ENCODE assay signal across 9 cellular contexts in genomic region chr3:100105536-100105935, GRCh38. TPM values are rescaled to one million over a fixed set of nuclear protein-coding genes. Genes with fewer than 3 reads are reported as not detected.
DNase-seq lines count a peak whose midpoint lies in the region; ATAC-seq and TF ChIP-seq lines count a peak whose summit lies in the region.
"Had no signal": no experiment of that assay in that cellular context is flagged by ENCODE, and none has a peak within 500 bp of the region (broad histone marks: within the 10 kb centered on the region; RNA-seq: fewer than 3 reads in every experiment).

No MANE protein-coding gene starts in this region.

- H3K36me3 ChIP-seq in Karpas-422 (ENCODE audit: insufficient read depth, low read length) (no peaks in the 10 kb centered on the region), esophagus muscularis mucosa (no peaks in the 10 kb centered on the region), spleen (no peaks in the 10 kb centered on the region)

- peak overlapping the region; percentile 36 for H3K9ac ChIP-seq in Karpas-422 (ENCODE audit: low read length)

- H3K4me2 ChIP-seq in Karpas-422 (ENCODE audit: low read depth, low read length, poor library complexity, severe bottlenecking): peak overlapping the region; percentile 56

- no peak for TF ChIP-seq EP300 in esophagus muscularis mucosa (IDR thresholded peaks at IDR 0.05)

- no peaks in the 10 kb centered on the region for H3K27me3 ChIP-seq in Karpas-422 (ENCODE audit: low read length)
- H3K27me3 ChIP-seq in esophagus muscularis mucosa: no peaks in the 10 kb centered on the region
- no peaks in the 10 kb centered on the region for H3K27me3 ChIP-seq in spleen (replicated peaks in 1 of 7)

- no peaks in the 10 kb centered on the region for H3K9me2 ChIP-seq in Karpas-422 (replicated peaks; ENCODE audit: insufficient read depth, low read length)

- H2AFZ ChIP-seq in Karpas-422 (ENCODE audit: low read length): no peak overlapping the region

- no peaks in the 10 kb centered on the region for H3K9me3 ChIP-seq in Karpas-422 (ENCODE audit: low read length)
- no peaks in the 10 kb centered on the region for H3K9me3 ChIP-seq in esophagus muscularis mucosa
- H3K9me3 ChIP-seq in spleen: no peaks in the 10 kb centered on the region

- no peak overlapping the region for H3K27ac Mint-ChIP-seq in glutamatergic neuron (ENCODE audit: unreplicated experiment)

- no peaks in the 10 kb centered on the region for H4K20me1 ChIP-seq in Karpas-422 (ENCODE audit: insufficient read depth, low read depth, low read length)

- H3K79me2 ChIP-seq in Karpas-422 (ENCODE audit: low read length): no peaks in the 10 kb centered on the region

- H3K4me3 ChIP-seq in GM12864 (ENCODE audit: low read depth, low read length) (no peak overlapping the region), Karpas-422 (ENCODE audit: low read length) (peak overlapping the region; percentile 6; the same call in 1 of the 2 replicates), esophagus muscularis mucosa (no peak overlapping the region), spleen (no peak overlapping the region)

- ATAC-seq in GM21515 (IDR thresholded peaks at IDR 0.05; ENCODE audit: unreplicated experiment): peak; percentile 40

- 84% methylated on average over 1 of the region's 1 CpG for WGBS in esophagus muscularis mucosa
- 78 to 98% (median 93%) methylated on average over 1 of the region's 1 CpG for WGBS in spleen, 5 donors

- intact Hi-C loops in esophagus muscularis mucosa (cut with DNase I) (no loop called here), spleen (cut with DNase I; ENCODE audit: low total_unique reads) (no loop called here)

- TF ChIP-seq POLR2A in esophagus muscularis mucosa (IDR thresholded peaks at IDR 0.05; ENCODE audit: low read depth): no peak
- no peak for TF ChIP-seq POLR2A in spleen (IDR thresholded peaks at IDR 0.05)

- DNase-seq in GM12864 (ENCODE audit: low read depth) (peak; percentile 57), Karpas-422 (no peak), esophagus muscularis mucosa (ENCODE audit: extremely low spot score) (no peak), NCI-H1105 treated with DMSO at 0.1 percent for 48 hours (lab: John Stamatoyannopoulos, UW) (no peak), glutamatergic neuron (no peak), spleen (no peak)
- DNase-seq in activated CD4-positive, alpha-beta T cell treated with anti-CD3 and anti-CD28 coated beads, Interleukin-2, amount 50 U/mL, for 48 hours: no peak

- H3K4me3 Mint-ChIP-seq in glutamatergic neuron (ENCODE audit: unreplicated experiment): no peak overlapping the region
- H3K4me3 Mint-ChIP-seq: neural crest cell had no signal

- H3K4me1 Mint-ChIP-seq in glutamatergic neuron (ENCODE audit: low read depth, unreplicated experiment): no peaks in the 10 kb centered on the region

- H3K27ac ChIP-seq in Karpas-422 (ENCODE audit: low read length) (peak overlapping the region; percentile 75), esophagus muscularis mucosa (replicated peaks in 1 of 4) (peak overlapping the region; percentile 23 to 51 (median 40)), spleen (peak overlapping the region in 3 of 8 donors; percentile 14 to 53 (median 43))

- no peaks in the 10 kb centered on the region for H3K27me3 Mint-ChIP-seq in glutamatergic neuron (ENCODE audit: unreplicated experiment)

- peaks cover 45% of the 10 kb centered on the region for H3K4me1 ChIP-seq in Karpas-422 (ENCODE audit: low read length)
- H3K4me1 ChIP-seq in esophagus muscularis mucosa: peaks cover 62 to 82% (median 73%) of the 10 kb centered on the region in 4 donors
- H3K4me1 ChIP-seq in spleen: peaks cover 0 to 37% (median 14%) of the 10 kb centered on the region in 6 donors

- H3K9me3 Mint-ChIP-seq in glutamatergic neuron (ENCODE audit: unreplicated experiment): no peaks in the 10 kb centered on the region
- H3K9me3 Mint-ChIP-seq: neural crest cell had no signal

- TF ChIP-seq CTCF in GM12864 (IDR thresholded peaks at IDR 0.05; ENCODE audit: low read depth, low read length, missing control alignments) (no peak), esophagus muscularis mucosa (IDR thresholded peaks at IDR 0.05) (no peak), glutamatergic neuron (IDR thresholded peaks at IDR 0.05; ENCODE audit: partially characterized antibody, unreplicated experiment) (no peak), spleen (IDR thresholded peaks at IDR 0.05 in 8 of 11, conservative IDR thresholded peaks at IDR 0.05 in 3 of 11) (no peak)

- H3K36me3 Mint-ChIP-seq in glutamatergic neuron (ENCODE audit: unreplicated experiment): no peaks in the 10 kb centered on the region

RNA-seq across cellular contexts. Expression of gene FILIP1L, which starts 8.8 kb away (rescaled TPM):
- total RNA-seq in Karpas-422 (2014; rRNA removed; shearing (Covaris generic); ENCODE audit: low replicate concordance): 0.37 and 0.43 TPM in 2 replicates
- total RNA-seq in esophagus muscularis mucosa: 100 to 1,000 TPM; 120 to 134 (median 127) TPM
- 4.3 TPM for total RNA-seq in glutamatergic neuron (ENCODE audit: unreplicated experiment)
- 10 to 100 TPM; 17.6 to 47.7 (median 41.3) TPM for total RNA-seq in spleen
- 10 to 100 TPM; 11.1 to 15.2 (median 14.0) TPM for polyA plus RNA-seq in spleen
